Comparison of ENCODE assay signal across 8 cellular contexts in the genomic region with DNA sequence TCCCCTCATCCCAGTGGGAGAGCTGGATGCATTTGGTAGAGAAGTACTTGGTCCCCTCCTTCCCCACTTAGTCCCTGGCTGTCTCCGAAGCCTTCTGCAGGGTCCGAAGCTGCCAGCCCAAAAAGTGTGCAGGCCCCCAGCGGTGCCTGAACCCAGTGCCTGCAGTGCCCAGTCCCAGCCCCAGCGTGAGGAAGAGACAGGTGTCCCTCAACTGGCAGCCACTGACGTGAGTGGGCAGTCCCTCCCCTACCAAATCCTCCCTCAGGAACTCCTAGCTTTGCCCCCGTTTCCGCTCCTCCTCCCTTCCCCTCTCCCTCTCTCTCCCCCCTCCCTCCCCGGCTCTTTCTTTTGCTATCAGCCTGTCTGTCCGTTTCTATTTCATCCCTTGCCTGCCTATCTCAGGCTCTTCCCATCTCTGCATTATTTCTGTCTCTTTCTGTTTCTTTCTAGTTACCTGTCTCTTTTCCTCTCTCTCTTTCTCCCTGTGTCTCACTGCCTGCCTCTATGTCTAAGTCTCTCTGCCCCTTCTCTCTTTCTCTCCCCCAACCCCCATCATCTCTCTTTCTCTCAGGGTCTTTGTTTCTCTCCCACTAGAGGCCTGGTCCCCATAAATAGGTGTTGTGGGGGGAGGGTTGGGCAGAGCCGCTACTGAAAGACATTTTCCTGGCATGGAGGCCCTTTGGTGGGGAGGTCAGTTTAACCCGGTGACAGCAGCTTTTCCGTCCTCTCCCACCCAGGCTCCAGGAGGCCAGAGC. TPM values are rescaled to one million over a fixed set of nuclear protein-coding genes. Genes with fewer than 3 reads are reported as not detected.
DNase-seq lines count a peak whose midpoint lies in the region; ATAC-seq, FAIRE-seq and TF ChIP-seq lines count a peak whose summit lies in the region.

No MANE protein-coding gene starts in this region.

- H3K36me3 Mint-ChIP-seq in activated T-cell treated with anti-CD3 and anti-CD28 coated beads, Interleukin-2, amount 50 U/mL, for 4 hours (ENCODE audit: insufficient read depth), result no peaks in the 10 kb centered on the region

- peak overlapping the region in 9 of 10 donors; percentile 16 to 81 (median 72) for H3K4me3 ChIP-seq in heart right ventricle
- H3K4me3 ChIP-seq in right lobe of liver, result no peak overlapping the region
- H3K4me3 ChIP-seq in upper lobe of right lung, result peak overlapping the region; percentile 16
- H3K4me3 ChIP-seq in left lung, result no peak overlapping the region

- H3K9me3 ChIP-seq in heart right ventricle (no peaks in the 10 kb centered on the region), right lobe of liver (no peaks in the 10 kb centered on the region), upper lobe of right lung (no peaks in the 10 kb centered on the region), left lung (no peaks in the 10 kb centered on the region)

- peak overlapping the region; percentile 2 to 96 (median 84) for H3K27ac ChIP-seq in heart right ventricle
- peak overlapping the region; percentile 8 to 43 (median 26) for H3K27ac ChIP-seq in right lobe of liver
- H3K27ac ChIP-seq in upper lobe of right lung, result peak overlapping the region; percentile 60
- H3K27ac ChIP-seq in left lung, result peak overlapping the region in 1 of 2 donors; percentile 35

- no peak for TF ChIP-seq CTCF in heart right ventricle (IDR thresholded peaks at IDR 0.05)
- no peak for TF ChIP-seq CTCF in right lobe of liver (IDR thresholded peaks at IDR 0.05)
- no peak for TF ChIP-seq CTCF in upper lobe of right lung (IDR thresholded peaks at IDR 0.05)
- TF ChIP-seq CTCF in left lung (IDR thresholded peaks at IDR 0.05), result no peak

- no peak for TF ChIP-seq POLR2A in right lobe of liver (IDR thresholded peaks at IDR 0.05)

- intact Hi-C loops in heart right ventricle (cut with DNase I) (loop anchor here (2.0 to 10.0 kb wide), 18 partner anchors 29 to 312 kb away; a partner anchor contains a TSS), Right ventricle myocardium superior (cut with DNase I) (loop anchor here (5.0 kb wide), 2 partner anchors 57 to 72 kb away; no protein-coding TSS in a partner anchor), right lobe of liver (cut with DNase I) (no loop called here), upper lobe of right lung (cut with DNase I) (loop anchor here (5.0 kb wide), 1 partner anchor 72 kb away; no protein-coding TSS in a partner anchor), left lung (cut with DNase I) (loop anchor here in 1 of 2 donors (10.0 kb wide), 1 partner anchor 65 kb away; no protein-coding TSS in a partner anchor)

- DNase-seq in heart right ventricle (peak; percentile 37 to 54), Right ventricle myocardium superior (no peak), right lobe of liver (no peak), upper lobe of right lung (no peak), left lung (no peak), GM19239 (ENCODE audit: insufficient read length, low spot score) (no peak)
- DNase-seq in activated T-cell treated with anti-CD3 and anti-CD28 coated beads, Interleukin-2, amount 50 U/mL, for 4 hours, result no peak

- peak overlapping the region; percentile 5 for H3K4me3 Mint-ChIP-seq in activated T-cell treated with anti-CD3 and anti-CD28 coated beads, Interleukin-2, amount 50 U/mL, for 4 hours

- no peaks in the 10 kb centered on the region for H3K9me3 Mint-ChIP-seq in activated T-cell treated with anti-CD3 and anti-CD28 coated beads, Interleukin-2, amount 50 U/mL, for 4 hours

- H3K4me1 ChIP-seq in heart right ventricle (peaks cover 28 to 76% (median 69%) of the 10 kb centered on the region in 9 donors), right lobe of liver (peaks cover 0 to 20% (median 1%) of the 10 kb centered on the region in 4 donors), upper lobe of right lung (peaks cover 50% of the 10 kb centered on the region), left lung (peaks cover 22 to 75% of the 10 kb centered on the region in 2 donors)

- peaks cover 37% of the 10 kb centered on the region for H3K27me3 Mint-ChIP-seq in activated T-cell treated with anti-CD3 and anti-CD28 coated beads, Interleukin-2, amount 50 U/mL, for 4 hours (ENCODE audit: low read depth)

- no peak for FAIRE-seq in GM19239 (lab: Jason Lieb, UNC)

- H3K36me3 ChIP-seq in heart right ventricle (no peaks in the 10 kb centered on the region), right lobe of liver (no peaks in the 10 kb centered on the region), upper lobe of right lung (no peaks in the 10 kb centered on the region), left lung (no peaks in the 10 kb centered on the region)

- H3K4me1 Mint-ChIP-seq in activated T-cell treated with anti-CD3 and anti-CD28 coated beads, Interleukin-2, amount 50 U/mL, for 4 hours (ENCODE audit: low read depth), result peaks cover 60% of the 10 kb centered on the region

- ATAC-seq in heart right ventricle (no peak), Right ventricle myocardium superior (ENCODE audit: poor library complexity) (no peak), right lobe of liver (no peak), upper lobe of right lung (no peak), left lung (no peak), GM19351 (IDR thresholded peaks at IDR 0.05; ENCODE audit: unreplicated experiment) (no peak)
- no peak for ATAC-seq in activated T-cell treated with anti-CD3 and anti-CD28 coated beads, Interleukin-2, amount 50 U/mL, for 4 hours

- 5 to 6% methylated on average over 12 of the region's 12 CpGs for WGBS in heart right ventricle, 2 donors
- 5% methylated on average over 9 of the region's 12 CpGs for WGBS in right lobe of liver (ENCODE audit: insufficient coverage, low coverage, low lambda C conversion rate, missing lambda C conversion rate)

- H3K27me3 ChIP-seq in heart right ventricle, result peaks cover 0 to 72% (median 28%) of the 10 kb centered on the region in 7 donors
- peaks cover 0 to 30% of the 10 kb centered on the region in 2 donors for H3K27me3 ChIP-seq in right lobe of liver
- peaks cover 51% of the 10 kb centered on the region for H3K27me3 ChIP-seq in upper lobe of right lung
- H3K27me3 ChIP-seq in left lung, result peaks cover 42 to 100% of the 10 kb centered on the region in 2 donors

RNA-seq across cellular contexts. Expression of a gene that starts 1.7 kb away (rescaled TPM):
- total RNA-seq in heart right ventricle, result 100 to 1,000 TPM; 139 to 263 (median 244) TPM
- 100 to 1,000 TPM; 114 to 191 TPM for polyA plus RNA-seq in heart right ventricle
- 296 TPM for total RNA-seq in Right ventricle myocardium superior
- 100 to 1,000 TPM; 210 to 251 (median 213) TPM for total RNA-seq in activated T-cell treated with anti-CD3 and anti-CD28 coated beads, Interleukin-2, amount 50 U/mL, for 4 hours
- total RNA-seq in right lobe of liver, result 10 to 100 TPM; 19.3 to 40.8 (median 34.4) TPM
- total RNA-seq in upper lobe of right lung, result 430 TPM
- total RNA-seq in left lung, result 100 to 1,000 TPM; 151 to 181 TPM

RNA-seq across cellular contexts. Expression of a gene that starts 22.8 kb away (rescaled TPM):
- 10 to 100 TPM; 12.0 to 31.5 (median 15.9) TPM for total RNA-seq in heart right ventricle
- polyA plus RNA-seq in heart right ventricle, result 10 to 100 TPM; 42.8 to 43.1 TPM
- total RNA-seq in Right ventricle myocardium superior, result 15.7 TPM
- 10 to 100 TPM; 80.1 to 86.1 (median 84.8) TPM for total RNA-seq in activated T-cell treated with anti-CD3 and anti-CD28 coated beads, Interleukin-2, amount 50 U/mL, for 4 hours
- 10 to 100 TPM; 16.1 to 29.0 (median 22.4) TPM for total RNA-seq in right lobe of liver
- total RNA-seq in upper lobe of right lung, result 68.1 TPM
- 100 to 1,000 TPM in 1 of 2 donors, 10 to 100 TPM in 1; 73.9 to 122 TPM for total RNA-seq in left lung

Comparison
In these comparisons a context has a peak if more than half of its experiments do, and no peak if none do; other contexts are left out.
1. DNase-seq: peak in heart right ventricle (2 of 2); none in Right ventricle myocardium superior (single experiment), activated T-cell treated with anti-CD3 and anti-CD28 coated beads, Interleukin-2, amount 50 U/mL, for 4 hours (single experiment), right lobe of liver (0 of 3), upper lobe of right lung (single experiment), left lung (0 of 2) and GM19239 (single experiment).
2. H3K4me3 ChIP-seq: peak in heart right ventricle (9 of 10) and upper lobe of right lung (single experiment); none in right lobe of liver (0 of 3) and left lung (0 of 2).
3. intact Hi-C loops: an anchor here in heart right ventricle (2.0 to 10.0 kb wide), Right ventricle myocardium superior (5.0 kb wide) and upper lobe of right lung (5.0 kb wide); none called in right lobe of liver.